ENCODE assay signal across 16 cellular contexts in genomic region chr3:176159796-176160195, GRCh38.
DNase-seq lines count a peak whose midpoint lies in the region; TF ChIP-seq lines count a peak whose summit lies in the region.
"Had no signal": no experiment of that assay in that cellular context is flagged by ENCODE, and none has a peak within 500 bp of the region (broad histone marks: within the 10 kb centered on the region; RNA-seq: fewer than 3 reads in every experiment).

No MANE protein-coding gene starts in this region.

- no peaks in the 10 kb centered on the region for H3K36me3 Mint-ChIP-seq in neural progenitor cell
- H3K36me3 Mint-ChIP-seq: CD14-positive monocyte had no signal

- peaks cover 31% of the 10 kb centered on the region for H3K9me3 Mint-ChIP-seq in neural progenitor cell

- H3K4me1 ChIP-seq in GM23248 (ENCODE audit: insufficient read depth) (no peaks in the 10 kb centered on the region), neural progenitor cell (no peaks in the 10 kb centered on the region)
- no peaks in the 10 kb centered on the region for H3K4me1 ChIP-seq in effector memory CD4-positive, alpha-beta T cell (ENCODE audit: control insufficient read depth, insufficient read depth, low read length, poor library complexity, severe bottlenecking)

- H3K36me3 ChIP-seq in GM23248 (ENCODE audit: low read depth), result no peaks in the 10 kb centered on the region
- H3K36me3 ChIP-seq in neural progenitor cell, result no peaks in the 10 kb centered on the region
- no peaks in the 10 kb centered on the region for H3K36me3 ChIP-seq in effector memory CD4-positive, alpha-beta T cell (ENCODE audit: control insufficient read depth, insufficient read depth, low read length)
- H3K36me3 ChIP-seq: MG63 had no signal

- H3K27ac Mint-ChIP-seq in neural progenitor cell, result peak overlapping the region; percentile 11
- H3K27ac Mint-ChIP-seq: CD14-positive monocyte had no signal

- in situ Hi-C loops in Caki2 (cut with HindIII; ENCODE audit: low pct_unique_long_range_greater_than_20kb, low sequenced_read_pairs), result no loop called here
- in situ Hi-C loops in GM23248 (cut with MboI), result no loop called here

- no peak overlapping the region for H3K4me3 ChIP-seq in GM23248
- H3K4me3 ChIP-seq in neural progenitor cell, result no peak overlapping the region
- no peak overlapping the region for H3K4me3 ChIP-seq in effector memory CD4-positive, alpha-beta T cell (ENCODE audit: insufficient read depth, low read depth, low read length, poor library complexity, severe bottlenecking)
- H3K4me3 ChIP-seq: MG63 had no signal

- no peak overlapping the region for H3K27ac ChIP-seq in GM23248
- H3K27ac ChIP-seq in neural progenitor cell, result no peak overlapping the region
- no peak overlapping the region for H3K27ac ChIP-seq in effector memory CD4-positive, alpha-beta T cell (ENCODE audit: insufficient read depth, low read length, poor library complexity, severe bottlenecking)
- H3K27ac ChIP-seq: KMS-11 had no signal

- TF ChIP-seq CTCF in neural progenitor cell (IDR thresholded peaks at IDR 0.05), result no peak

- DNase-seq in Caki2 (ENCODE audit: low read depth) (peak; percentile 4), GM23248 (peak; percentile 1), M059J (ENCODE audit: low read depth) (peak; percentile 34), neural progenitor cell (ENCODE audit: low spot score) (no peak), cortex of kidney (lab: John Stamatoyannopoulos, UW) (no peak)
- no peak for DNase-seq in stimulated activated CD4-positive, alpha-beta T cell treated with anti-CD3 and anti-CD28 coated beads, Interleukin-2, amount 100 ng/mL, for 24 hours
- no peak for DNase-seq in effector memory CD4-positive, alpha-beta T cell
- DNase-seq: MG63, NCI-H1105, NCI-H187, NCI-H2171, NCI-H82, SK-N-SH, T-helper 1 cell had no signal

- peaks cover 2% of the 10 kb centered on the region for H3K27me3 Mint-ChIP-seq in neural progenitor cell (ENCODE audit: insufficient read depth, low read depth)

- no peaks in the 10 kb centered on the region for H3F3A ChIP-seq in GM23248 (ENCODE audit: insufficient read depth)
- no peaks in the 10 kb centered on the region for H3F3A ChIP-seq in neural progenitor cell (ENCODE audit: low read depth)

- H3K9me3 ChIP-seq in GM23248 (ENCODE audit: low read depth) (no peaks in the 10 kb centered on the region), neural progenitor cell (ENCODE audit: low read depth) (no peaks in the 10 kb centered on the region)
- H3K9me3 ChIP-seq in effector memory CD4-positive, alpha-beta T cell (ENCODE audit: control insufficient read depth, low read length), result no peaks in the 10 kb centered on the region
- H3K9me3 ChIP-seq: MG63, SK-N-SH had no signal

- no peaks in the 10 kb centered on the region for H3K4me1 Mint-ChIP-seq in neural progenitor cell
- H3K4me1 Mint-ChIP-seq: CD14-positive monocyte had no signal

- H3K79me2 ChIP-seq in GM23248 (ENCODE audit: insufficient read depth) (no peaks in the 10 kb centered on the region), neural progenitor cell (ENCODE audit: low read depth) (no peaks in the 10 kb centered on the region)

- H2AFZ ChIP-seq in GM23248, result no peak overlapping the region
- H2AFZ ChIP-seq in neural progenitor cell (replicated peaks), result no peak overlapping the region

- H3K27me3 ChIP-seq in GM23248 (replicated peaks; ENCODE audit: insufficient read depth) (no peaks in the 10 kb centered on the region), neural progenitor cell (no peaks in the 10 kb centered on the region)
- no peaks in the 10 kb centered on the region for H3K27me3 ChIP-seq in effector memory CD4-positive, alpha-beta T cell (replicated peaks; ENCODE audit: control insufficient read depth, insufficient read depth, low read length, poor library complexity, severe bottlenecking)
- H3K27me3 ChIP-seq: MG63 had no signal

- H3K9ac ChIP-seq in GM23248 (no peak overlapping the region), neural progenitor cell (no peak overlapping the region)
- H3K9ac ChIP-seq: KMS-11, SK-N-SH had no signal

- no peak overlapping the region for H3K4me2 ChIP-seq in GM23248 (ENCODE audit: unreplicated experiment)
- no peak overlapping the region for H3K4me2 ChIP-seq in neural progenitor cell
- H3K4me2 ChIP-seq: KMS-11, SK-N-SH had no signal

- no peak overlapping the region for H3K4me3 Mint-ChIP-seq in neural progenitor cell
- H3K4me3 Mint-ChIP-seq: CD14-positive monocyte had no signal

- H4K20me1 ChIP-seq in GM23248 (ENCODE audit: insufficient read depth) (no peaks in the 10 kb centered on the region), neural progenitor cell (ENCODE audit: low read depth) (no peaks in the 10 kb centered on the region)

- WGBS in GM23248 (ENCODE audit: low coverage in 1 of 2, low lambda C conversion rate in 2 of 2, missing lambda C conversion rate in 2 of 2), 2 experiments, result 38 to 47% methylated on average over 2 of the region's 2 CpGs

- no peaks in the 10 kb centered on the region for H3K9me2 ChIP-seq in GM23248 (ENCODE audit: insufficient read depth)
- H3K9me2 ChIP-seq: SK-N-SH had no signal

Comparison
In these comparisons a context has a peak if more than half of its experiments do, and no peak if none do; other contexts are left out.
1. DNase-seq: peak in Caki2 (single experiment), GM23248 (single experiment) and M059J (single experiment); none in neural progenitor cell (single experiment), cortex of kidney (single experiment), stimulated activated CD4-positive, alpha-beta T cell treated with anti-CD3 and anti-CD28 coated beads, Interleukin-2, amount 100 ng/mL, for 24 hours (0 of 2) and effector memory CD4-positive, alpha-beta T cell (0 of 3).